ENCODE assay signal across 1 cellular context in the genomic region with DNA sequence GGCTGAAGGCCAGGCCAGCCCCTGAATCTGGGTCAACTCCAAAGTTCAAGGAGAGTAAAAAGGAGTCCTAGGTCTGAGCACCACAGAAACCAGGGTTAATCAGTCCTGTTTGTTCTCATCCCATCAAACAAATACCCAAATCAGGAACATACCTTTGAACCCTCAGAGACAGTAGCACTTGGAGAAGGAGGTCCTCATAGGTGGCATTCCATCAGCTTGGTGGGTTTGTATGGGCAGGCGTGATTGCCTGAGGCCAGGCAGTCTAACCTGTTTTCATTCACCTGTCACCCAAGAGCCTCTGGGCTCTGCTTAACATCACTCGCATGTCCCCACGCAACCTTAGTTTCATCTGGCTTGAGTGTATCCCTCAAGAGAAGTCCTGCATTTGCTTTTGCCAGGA.
A peak's percentile ranks its signal among the peaks of the same experiment; 100 is the strongest.
TF ChIP-seq lines count a peak whose summit lies in the region.

No MANE protein-coding gene starts in this region.

TF ChIP-seq in HepG2, 621 proteins besides CTCF, POLR2A, EP300 and RAD21:
- TF ChIP-seq, protein P1, sequence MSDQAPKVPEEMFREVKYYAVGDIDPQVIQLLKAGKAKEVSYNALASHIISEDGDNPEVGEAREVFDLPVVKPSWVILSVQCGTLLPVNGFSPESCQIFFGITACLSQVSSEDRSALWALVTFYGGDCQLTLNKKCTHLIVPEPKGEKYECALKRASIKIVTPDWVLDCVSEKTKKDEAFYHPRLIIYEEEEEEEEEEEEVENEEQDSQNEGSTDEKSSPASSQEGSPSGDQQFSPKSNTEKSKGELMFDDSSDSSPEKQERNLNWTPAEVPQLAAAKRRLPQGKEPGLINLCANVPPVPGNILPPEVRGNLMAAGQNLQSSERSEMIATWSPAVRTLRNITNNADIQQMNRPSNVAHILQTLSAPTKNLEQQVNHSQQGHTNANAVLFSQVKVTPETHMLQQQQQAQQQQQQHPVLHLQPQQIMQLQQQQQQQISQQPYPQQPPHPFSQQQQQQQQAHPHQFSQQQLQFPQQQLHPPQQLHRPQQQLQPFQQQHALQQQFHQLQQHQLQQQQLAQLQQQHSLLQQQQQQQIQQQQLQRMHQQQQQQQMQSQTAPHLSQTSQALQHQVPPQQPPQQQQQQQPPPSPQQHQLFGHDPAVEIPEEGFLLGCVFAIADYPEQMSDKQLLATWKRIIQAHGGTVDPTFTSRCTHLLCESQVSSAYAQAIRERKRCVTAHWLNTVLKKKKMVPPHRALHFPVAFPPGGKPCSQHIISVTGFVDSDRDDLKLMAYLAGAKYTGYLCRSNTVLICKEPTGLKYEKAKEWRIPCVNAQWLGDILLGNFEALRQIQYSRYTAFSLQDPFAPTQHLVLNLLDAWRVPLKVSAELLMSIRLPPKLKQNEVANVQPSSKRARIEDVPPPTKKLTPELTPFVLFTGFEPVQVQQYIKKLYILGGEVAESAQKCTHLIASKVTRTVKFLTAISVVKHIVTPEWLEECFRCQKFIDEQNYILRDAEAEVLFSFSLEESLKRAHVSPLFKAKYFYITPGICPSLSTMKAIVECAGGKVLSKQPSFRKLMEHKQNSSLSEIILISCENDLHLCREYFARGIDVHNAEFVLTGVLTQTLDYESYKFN (CRISPR knock-in tag; conservative IDR thresholded peaks at IDR 0.05), result peak; percentile 51
- peak; percentile 21; the same call in 1 of the 2 replicates for TF ChIP-seq ZMYM4 (CRISPR knock-in tag; IDR thresholded peaks at IDR 0.05)
- peak; percentile 64; the same call in 1 of the 2 replicates for TF ChIP-seq HNF4G (IDR thresholded peaks at IDR 0.05; ENCODE audit: borderline replicate concordance, low read depth, low read length)
- TF ChIP-seq HNF4G (CRISPR knock-in tag; IDR thresholded peaks at IDR 0.05; ENCODE audit: borderline replicate concordance, low read depth), result no peak
- 0 out of 2 replicates have a peak, but pooled peaks have one; percentile 18 for TF ChIP-seq ISL2 (CRISPR knock-in tag; IDR thresholded peaks at IDR 0.05)
- TF ChIP-seq ZNF746 (CRISPR knock-in tag; IDR thresholded peaks at IDR 0.05), result no peak
- TF ChIP-seq HNF4A (CRISPR knock-in tag; IDR thresholded peaks at IDR 0.05), result peak; percentile 78
- TF ChIP-seq TEAD3 (CRISPR knock-in tag; optimal IDR thresholded peaks at IDR 0.05; ENCODE audit: borderline replicate concordance), result peak; percentile 51
- no peak for TF ChIP-seq SOX13 (IDR thresholded peaks at IDR 0.05)
- peak in 1 of 2 experiments; percentile 16; a peak in 1 of 4 replicates for TF ChIP-seq SOX13 (CRISPR knock-in tag; conservative IDR thresholded peaks at IDR 0.05 in 1 of 2, IDR thresholded peaks at IDR 0.05 in 1 of 2)
- TF ChIP-seq ZNF773 (CRISPR knock-in tag; IDR thresholded peaks at IDR 0.05; ENCODE audit: borderline replicate concordance), result no peak
- 0 out of 2 replicates have a peak, but pooled peaks have one; percentile 33 for TF ChIP-seq BCL6 (CRISPR knock-in tag; IDR thresholded peaks at IDR 0.05)
- no peak for TF ChIP-seq ZNF101 (CRISPR knock-in tag; IDR thresholded peaks at IDR 0.05; ENCODE audit: borderline replicate concordance, low read depth)
- TF ChIP-seq, protein P2, sequence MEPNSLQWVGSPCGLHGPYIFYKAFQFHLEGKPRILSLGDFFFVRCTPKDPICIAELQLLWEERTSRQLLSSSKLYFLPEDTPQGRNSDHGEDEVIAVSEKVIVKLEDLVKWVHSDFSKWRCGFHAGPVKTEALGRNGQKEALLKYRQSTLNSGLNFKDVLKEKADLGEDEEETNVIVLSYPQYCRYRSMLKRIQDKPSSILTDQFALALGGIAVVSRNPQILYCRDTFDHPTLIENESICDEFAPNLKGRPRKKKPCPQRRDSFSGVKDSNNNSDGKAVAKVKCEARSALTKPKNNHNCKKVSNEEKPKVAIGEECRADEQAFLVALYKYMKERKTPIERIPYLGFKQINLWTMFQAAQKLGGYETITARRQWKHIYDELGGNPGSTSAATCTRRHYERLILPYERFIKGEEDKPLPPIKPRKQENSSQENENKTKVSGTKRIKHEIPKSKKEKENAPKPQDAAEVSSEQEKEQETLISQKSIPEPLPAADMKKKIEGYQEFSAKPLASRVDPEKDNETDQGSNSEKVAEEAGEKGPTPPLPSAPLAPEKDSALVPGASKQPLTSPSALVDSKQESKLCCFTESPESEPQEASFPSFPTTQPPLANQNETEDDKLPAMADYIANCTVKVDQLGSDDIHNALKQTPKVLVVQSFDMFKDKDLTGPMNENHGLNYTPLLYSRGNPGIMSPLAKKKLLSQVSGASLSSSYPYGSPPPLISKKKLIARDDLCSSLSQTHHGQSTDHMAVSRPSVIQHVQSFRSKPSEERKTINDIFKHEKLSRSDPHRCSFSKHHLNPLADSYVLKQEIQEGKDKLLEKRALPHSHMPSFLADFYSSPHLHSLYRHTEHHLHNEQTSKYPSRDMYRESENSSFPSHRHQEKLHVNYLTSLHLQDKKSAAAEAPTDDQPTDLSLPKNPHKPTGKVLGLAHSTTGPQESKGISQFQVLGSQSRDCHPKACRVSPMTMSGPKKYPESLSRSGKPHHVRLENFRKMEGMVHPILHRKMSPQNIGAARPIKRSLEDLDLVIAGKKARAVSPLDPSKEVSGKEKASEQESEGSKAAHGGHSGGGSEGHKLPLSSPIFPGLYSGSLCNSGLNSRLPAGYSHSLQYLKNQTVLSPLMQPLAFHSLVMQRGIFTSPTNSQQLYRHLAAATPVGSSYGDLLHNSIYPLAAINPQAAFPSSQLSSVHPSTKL (CRISPR knock-in tag; IDR thresholded peaks at IDR 0.05), result 0 out of 2 replicates have a peak, but pooled peaks have one; percentile 19
- peak; percentile 56 for TF ChIP-seq SALL1 (CRISPR knock-in tag; IDR thresholded peaks at IDR 0.05)
- 0 out of 2 replicates have a peak, but pooled peaks have one; percentile 9 for TF ChIP-seq ESRRA (CRISPR knock-in tag; IDR thresholded peaks at IDR 0.05; ENCODE audit: low read depth)
- TF ChIP-seq RARA (CRISPR knock-in tag; IDR thresholded peaks at IDR 0.05), result peak; percentile 57; the same call in 1 of the 2 replicates
- TF ChIP-seq MEIS1 (CRISPR knock-in tag; IDR thresholded peaks at IDR 0.05; ENCODE audit: borderline replicate concordance), result no peak
- peak; percentile 46; the same call in 1 of the 2 replicates for TF ChIP-seq GFI1 (CRISPR knock-in tag; IDR thresholded peaks at IDR 0.05; ENCODE audit: borderline replicate concordance)
- no peak for TF ChIP-seq ZNF124 (CRISPR knock-in tag; IDR thresholded peaks at IDR 0.05)
- TF ChIP-seq ZEB1 (IDR thresholded peaks at IDR 0.05; ENCODE audit: insufficient replicate concordance, low read depth), result no peak
- TF ChIP-seq ZNF790 (CRISPR knock-in tag; IDR thresholded peaks at IDR 0.05; ENCODE audit: borderline replicate concordance), result no peak
- TF ChIP-seq ISX (CRISPR knock-in tag; conservative IDR thresholded peaks at IDR 0.05), result no peak
- TF ChIP-seq SOX6 (IDR thresholded peaks at IDR 0.05), result no peak
- TF ChIP-seq SOX6 (CRISPR knock-in tag; IDR thresholded peaks at IDR 0.05), result peak; percentile 40; the same call in 1 of the 2 replicates
